Comparison of ENCODE assay signal across 8 cellular contexts in genomic region chr3:131026321-131027151, GRCh38. TPM values are rescaled to one million over a fixed set of nuclear protein-coding genes. Genes with fewer than 3 reads are reported as not detected.
DNase-seq lines count a peak whose midpoint lies in the region; ATAC-seq and TF ChIP-seq lines count a peak whose summit lies in the region.

Gene ASTE1, minus strand, starts transcription at chr3:131026825. Its CDS starts 1,519 bp downstream, at chr3:131025306.
Gene NEK11, plus strand, starts transcription at chr3:131026877. Its CDS starts 2,832 bp downstream, at chr3:131029709.

- WGBS in lower leg skin, 2 donors = 0% methylated on average over 17 to 32 of the region's 56 CpGs

- TF ChIP-seq POLR2A in lower leg skin (IDR thresholded peaks at IDR 0.05) = no peak

- H3K27me3 ChIP-seq in dorsolateral prefrontal cortex = no peaks in the 10 kb centered on the region

- TF ChIP-seq CTCF in CD14-positive monocyte (IDR thresholded peaks at IDR 0.05) = no peak
- peak in 27 of 56 donors; percentile 6 to 51 (median 28) for TF ChIP-seq CTCF in dorsolateral prefrontal cortex (IDR thresholded peaks at IDR 0.05 in 54 of 56, conservative IDR thresholded peaks at IDR 0.05 in 2 of 56; ENCODE audit: low read depth in 1 of 56, partially characterized antibody in 56 of 56)
- TF ChIP-seq CTCF in lower leg skin (IDR thresholded peaks at IDR 0.05) = no peak

- H3K4me3 ChIP-seq in dorsolateral prefrontal cortex (peak within 1 kb of the TSS; percentile 65 to 97 (median 85)), lower leg skin (ENCODE audit: low read depth, poor library complexity, severe bottlenecking) (peak within 1 kb of the TSS; percentile 73)

- H3K4me3 Mint-ChIP-seq in CD14-positive monocyte = peak within 1 kb of the TSS; percentile 88 to 95

- peaks cover 36% of the 10 kb centered on the region for H3K4me1 Mint-ChIP-seq in CD14-positive monocyte

- DNase-seq in CD14-positive monocyte (ENCODE audit: low spot score) = peak; percentile 82
- DNase-seq in NCI-H748 (lab: John Stamatoyannopoulos, UW; ENCODE audit: unreplicated experiment) = peak; percentile 87
- peak; percentile 89 for DNase-seq in activated CD4-positive, alpha-beta T cell treated with anti-CD3 and anti-CD28 coated beads, Interleukin-2, amount 50 U/mL, for 4 hours
- peak; percentile 82 to 93 (median 90) for DNase-seq in dorsolateral prefrontal cortex
- DNase-seq in lower leg skin (ENCODE audit: low spot score in 2 of 2) = peak; percentile 89 to 98
- peak; percentile 82 to 90 for DNase-seq in stimulated activated CD4-positive, alpha-beta T cell treated with anti-CD3 and anti-CD28 coated beads, Interleukin-4, amount 100 ng/mL, for 48 hours (ENCODE audit: low read depth in 2 of 2)

- H3K27me3 Mint-ChIP-seq in CD14-positive monocyte (ENCODE audit: low read depth in 3 of 3) = no peaks in the 10 kb centered on the region

- intact Hi-C loops in CD14-positive monocyte (cut with micrococcal nuclease) = no loop called here
- intact Hi-C loops in dorsolateral prefrontal cortex (cut with DNase I) = loop anchor here (5.0 to 10.0 kb wide), 6 partner anchors 132 to 361 kb away; partner anchors contain the start of genes ATP2C1 (in 2 of the 2), NUDT16 (in 1 of the 2) and PIK3R4 (in 1 of the 2)
- intact Hi-C loops in lower leg skin (cut with DNase I; ENCODE audit: low total_unique reads) = no loop called here

- H3K9me3 Mint-ChIP-seq in CD14-positive monocyte = no peaks in the 10 kb centered on the region

- H3K36me3 Mint-ChIP-seq in CD14-positive monocyte = peaks cover 16% of the 10 kb centered on the region in 2 donors

- H3K27ac ChIP-seq in dorsolateral prefrontal cortex = peak within 1 kb of the TSS; percentile 48 to 96 (median 85)

- H3K27ac Mint-ChIP-seq in CD14-positive monocyte = peak within 1 kb of the TSS; percentile 92 to 98 (median 96)

- ATAC-seq in GM19395 (IDR thresholded peaks at IDR 0.05; ENCODE audit: unreplicated experiment) (peak; percentile 99), HG03558 (IDR thresholded peaks at IDR 0.05; ENCODE audit: extremely low read depth, unreplicated experiment) (peak; percentile 81)

RNA-seq across cellular contexts. Expression of gene ASTE1, which starts in this region (rescaled TPM):
- polyA plus RNA-seq in CD14-positive monocyte = 1 to 10 TPM; 6.6 to 7.2 TPM
- 10 to 100 TPM in 16 of 120 experiments, 1 to 10 TPM in 104; 3.8 to 19.0 (median 8.2) TPM for total RNA-seq in dorsolateral prefrontal cortex
- 1 to 10 TPM; 5.0 to 9.0 (median 7.6) TPM for total RNA-seq in lower leg skin

RNA-seq across cellular contexts. Expression of gene NEK11, which starts in this region (rescaled TPM):
- under 1 TPM; 0.31 to 0.43 TPM for polyA plus RNA-seq in CD14-positive monocyte
- total RNA-seq in dorsolateral prefrontal cortex (10 to 100 TPM; 16.6 to 35.3 (median 22.2) TPM), lower leg skin (10 to 100 TPM in 1 of 4 donors, 1 to 10 TPM in 3; 3.3 to 17.3 (median 6.6) TPM)

Comparison
In these comparisons a context has a peak if more than half of its experiments do, and no peak if none do; other contexts are left out.
1. Peak in every context shown above with its lines: DNase-seq, ATAC-seq, H3K4me3 ChIP-seq and H3K27ac ChIP-seq.
2. intact Hi-C loops: an anchor here in dorsolateral prefrontal cortex (5.0 to 10.0 kb wide); none called in CD14-positive monocyte and lower leg skin.